In genomic region chr18:57791192-57791591, GRCh38 we compare ENCODE assay signal across 2 cellular contexts.
TF ChIP-seq lines count a peak whose summit lies in the region.

No MANE protein-coding gene starts in this region.

TF ChIP-seq in A549, 52 proteins besides CTCF, POLR2A, EP300 and RAD21:
- TF ChIP-seq REST (IDR thresholded peaks at IDR 0.05): peak; percentile 45; the same call in 1 of the 2 replicates
- no peak for TF ChIP-seq HOXA7 (CRISPR knock-in tag; IDR thresholded peaks at IDR 0.05)
TF ChIP-seq in A549: peak in this region for 1.

TF ChIP-seq in IMR-90, 13 proteins besides CTCF, POLR2A, EP300 and RAD21 (continued from another document):
- TF ChIP-seq USF2 (IDR thresholded peaks at IDR 0.05; ENCODE audit: low read depth, low read length): no peak
- TF ChIP-seq BHLHE40 (IDR thresholded peaks at IDR 0.05; ENCODE audit: low read depth, low read length): no peak
- no peak for TF ChIP-seq FOS (IDR thresholded peaks at IDR 0.05; ENCODE audit: low read depth, low read length)
